8 cellular contexts compared by ENCODE assay signal in genomic region chr2:39696838-39697237, GRCh38. TPM values are rescaled to one million over a fixed set of nuclear protein-coding genes. Genes with fewer than 3 reads are reported as not detected.
A peak's percentile ranks its signal among the peaks of the same experiment; 100 is the strongest.
DNase-seq lines count a peak whose midpoint lies in the region; ATAC-seq and TF ChIP-seq lines count a peak whose summit lies in the region.

No MANE protein-coding gene starts in this region.

- TF ChIP-seq CTCF in fibroblast of mammary gland (conservative IDR thresholded peaks at IDR 0.05; ENCODE audit: control insufficient read depth, insufficient read depth, low read depth, low read length), result peak; percentile 45

- peaks cover 39% of the 10 kb centered on the region for H3K27me3 Mint-ChIP-seq in activated CD8-positive, alpha-beta memory T cell treated with anti-CD3 and anti-CD28 coated beads, Interleukin-2, amount 10 ng/mL, durations not matched to agents 7 days and 5 days

- ATAC-seq in HG03039 (IDR thresholded peaks at IDR 0.05; ENCODE audit: unreplicated experiment), result no peak
- ATAC-seq in GM21619 (IDR thresholded peaks at IDR 0.05; ENCODE audit: unreplicated experiment), result no peak
- ATAC-seq in activated CD8-positive, alpha-beta memory T cell treated with anti-CD3 and anti-CD28 coated beads, Interleukin-2, amount 10 ng/mL, durations not matched to agents 7 days and 5 days, result no peak

- H3K4me3 Mint-ChIP-seq in activated CD8-positive, alpha-beta memory T cell treated with anti-CD3 and anti-CD28 coated beads, Interleukin-2, amount 10 ng/mL, durations not matched to agents 7 days and 5 days, result no peak overlapping the region

- no peaks in the 10 kb centered on the region for H3K36me3 Mint-ChIP-seq in activated CD8-positive, alpha-beta memory T cell treated with anti-CD3 and anti-CD28 coated beads, Interleukin-2, amount 10 ng/mL, durations not matched to agents 7 days and 5 days

- CTCF ChIA-PET in activated CD8-positive, alpha-beta memory T cell treated with anti-CD3 and anti-CD28 coated beads, Interleukin-2, amount 10 ng/mL, durations not matched to agents 7 days and 5 days (lab: Charles Lee), result interaction anchor here (0.7 kb wide), 1 partner anchor 11 kb away, joined by 4 read pairs; no protein-coding TSS in a partner anchor

- peak; percentile 44 for DNase-seq in Daoy (ENCODE audit: low read depth)
- DNase-seq in NCI-H226, result peak; percentile 54
- peak; percentile 80 for DNase-seq in fibroblast of mammary gland (ENCODE audit: low read depth)
- peak; percentile 49 for DNase-seq in putamen (ENCODE audit: low spot score)
- DNase-seq in activated CD4-positive, CD25-positive, alpha-beta regulatory T cell treated with anti-CD3 and anti-CD28 coated beads, Interleukin-2, amount 50 U/mL, for 72 hours, result no peak
- no peak for DNase-seq in activated CD8-positive, alpha-beta memory T cell treated with anti-CD3 and anti-CD28 coated beads, Interleukin-2, amount 10 ng/mL, durations not matched to agents 7 days and 5 days

- no peak overlapping the region for H3K4me3 ChIP-seq in fibroblast of mammary gland (ENCODE audit: control insufficient read depth, low read depth, low read length)

- no peak overlapping the region for H3K27ac Mint-ChIP-seq in activated CD8-positive, alpha-beta memory T cell treated with anti-CD3 and anti-CD28 coated beads, Interleukin-2, amount 10 ng/mL, durations not matched to agents 7 days and 5 days

- H3K9me3 Mint-ChIP-seq in activated CD8-positive, alpha-beta memory T cell treated with anti-CD3 and anti-CD28 coated beads, Interleukin-2, amount 10 ng/mL, durations not matched to agents 7 days and 5 days (ENCODE audit: low read depth), result peaks cover 5% of the 10 kb centered on the region

- no peaks in the 10 kb centered on the region for H3K4me1 Mint-ChIP-seq in activated CD8-positive, alpha-beta memory T cell treated with anti-CD3 and anti-CD28 coated beads, Interleukin-2, amount 10 ng/mL, durations not matched to agents 7 days and 5 days

RNA-seq across cellular contexts. Expression of gene TMEM178A, which starts 31.1 kb away (rescaled TPM):
- 1.3 and 1.4 TPM in 2 replicates for total RNA-seq in Daoy (2014; rRNA removed; shearing (Covaris generic))
- not detected for total RNA-seq in activated CD8-positive, alpha-beta memory T cell treated with anti-CD3 and anti-CD28 coated beads, Interleukin-2, amount 10 ng/mL, durations not matched to agents 7 days and 5 days

Comparison
In these comparisons a context has a peak if more than half of its experiments do, and no peak if none do; other contexts are left out.
1. DNase-seq: peak in Daoy (single experiment), NCI-H226 (single experiment), fibroblast of mammary gland (single experiment) and putamen (single experiment); none in activated CD4-positive, CD25-positive, alpha-beta regulatory T cell treated with anti-CD3 and anti-CD28 coated beads, Interleukin-2, amount 50 U/mL, for 72 hours (single experiment) and activated CD8-positive, alpha-beta memory T cell treated with anti-CD3 and anti-CD28 coated beads, Interleukin-2, amount 10 ng/mL, durations not matched to agents 7 days and 5 days (single experiment).